In genomic region chr6:105835373-105835772, GRCh38 we compare ENCODE assay signal across 9 cellular contexts.
A peak's percentile ranks its signal among the peaks of the same experiment; 100 is the strongest.
DNase-seq lines count a peak whose midpoint lies in the region; ATAC-seq and TF ChIP-seq lines count a peak whose summit lies in the region.
"Had no signal": no experiment of that assay in that cellular context is flagged by ENCODE, and none has a peak within 500 bp of the region (broad histone marks: within the 10 kb centered on the region; RNA-seq: fewer than 3 reads in every experiment).

No MANE protein-coding gene starts in this region.

- no peak overlapping the region for H3K4me2 ChIP-seq in PC-9

- TF ChIP-seq CTCF in A673 (conservative IDR thresholded peaks at IDR 0.05; ENCODE audit: low read depth, low read length) = peak; percentile 52
- peak; percentile 61 for TF ChIP-seq CTCF in GM12864 (IDR thresholded peaks at IDR 0.05; ENCODE audit: low read depth, low read length, missing control alignments)
- TF ChIP-seq CTCF in PC-9 (conservative IDR thresholded peaks at IDR 0.05) = peak; percentile 45; the same call in 1 of the 2 replicates
- TF ChIP-seq CTCF in fibroblast of the aortic adventitia (IDR thresholded peaks at IDR 0.05; ENCODE audit: insufficient read depth, low read length) = peak; percentile 31

- H3K27ac Mint-ChIP-seq in activated CD4-positive, alpha-beta memory T cell treated with anti-CD3 and anti-CD28 coated beads for 36 hours = no peak overlapping the region

- POLR2A ChIA-PET in A673 (lab: Charles Lee; ENCODE audit: low non-redundant PET) (no interaction called here), PC-9 (lab: Charles Lee; ENCODE audit: unreplicated experiment) (no interaction called here)
- POLR2A ChIA-PET in activated CD4-positive, alpha-beta memory T cell treated with anti-CD3 and anti-CD28 coated beads for 36 hours (lab: Charles Lee) = no interaction called here

- H3K36me3 Mint-ChIP-seq in activated CD4-positive, alpha-beta memory T cell treated with anti-CD3 and anti-CD28 coated beads for 36 hours = no peaks in the 10 kb centered on the region

- H3K9me2 ChIP-seq in PC-9 (ENCODE audit: insufficient read depth) = no peaks in the 10 kb centered on the region; the same call in 1 of the 2 replicates

- H4K20me1 ChIP-seq in PC-9 (ENCODE audit: insufficient read depth) = no peaks in the 10 kb centered on the region

- H2AFZ ChIP-seq in PC-9 = no peak overlapping the region

- no peak overlapping the region for H3K4me3 ChIP-seq in A673 (ENCODE audit: low read depth, low read length, poor library complexity, severe bottlenecking)
- H3K4me3 ChIP-seq in GM12864 (ENCODE audit: low read depth, low read length) = no peak overlapping the region
- H3K4me3 ChIP-seq in PC-9 = no peak overlapping the region
- no peak overlapping the region for H3K4me3 ChIP-seq in fibroblast of the aortic adventitia (ENCODE audit: low read depth, low read length)

- H3K79me2 ChIP-seq in PC-9 (ENCODE audit: low read depth) = no peaks in the 10 kb centered on the region

- H3K4me1 ChIP-seq in A673 (ENCODE audit: insufficient read depth, low read length, poor library complexity, severe bottlenecking) (no peaks in the 10 kb centered on the region), PC-9 (replicated peaks; ENCODE audit: insufficient read depth) (peaks cover 22% of the 10 kb centered on the region)

- intact Hi-C loops in A673 (cut with micrococcal nuclease; ENCODE audit: unreplicated experiment) = no loop called here
- intact Hi-C loops in PC-9 (cut with micrococcal nuclease; ENCODE audit: unreplicated experiment) = no loop called here
- intact Hi-C loops in activated CD4-positive, alpha-beta memory T cell treated with anti-CD3 and anti-CD28 coated beads for 36 hours (cut with micrococcal nuclease) = no loop called here

- no peaks in the 10 kb centered on the region for H3K4me1 Mint-ChIP-seq in activated CD4-positive, alpha-beta memory T cell treated with anti-CD3 and anti-CD28 coated beads for 36 hours (ENCODE audit: low read depth)

- H3K9me3 Mint-ChIP-seq in activated CD4-positive, alpha-beta memory T cell treated with anti-CD3 and anti-CD28 coated beads for 36 hours = no peaks in the 10 kb centered on the region

- H3K36me3 ChIP-seq in A673 (ENCODE audit: insufficient read depth, low read length, poor library complexity, severe bottlenecking) (no peaks in the 10 kb centered on the region), PC-9 (ENCODE audit: low read depth) (no peaks in the 10 kb centered on the region)

- BruUV-seq in A673 (replicated peaks; lab: Mats Ljungman, UMichigan) = no TSS peak
- BruUV-seq in PC-9 (replicated peaks; lab: Mats Ljungman, UMichigan) = no TSS peak

- H3K27me3 ChIP-seq in A673 (replicated peaks; ENCODE audit: insufficient read depth, low read depth, low read length, poor library complexity) (no peaks in the 10 kb centered on the region), PC-9 (ENCODE audit: insufficient read depth, low read depth) (no peaks in the 10 kb centered on the region)

- CTCF ChIA-PET in A673 (lab: Charles Lee) (interaction anchor here (0.7 kb wide), 1 partner anchor 314 kb away, joined by 6 read pairs; no protein-coding TSS in a partner anchor), PC-9 (lab: Charles Lee) (interaction anchor here (0.6 kb wide), 1 partner anchor 390 kb away, joined by 3 read pairs; no protein-coding TSS in a partner anchor)
- CTCF ChIA-PET in activated CD4-positive, alpha-beta memory T cell treated with anti-CD3 and anti-CD28 coated beads for 36 hours (lab: Charles Lee) = interaction anchor here (0.6 kb wide), 1 partner anchor 11 kb away, joined by 5 read pairs; no protein-coding TSS in a partner anchor

- H3K9me3 ChIP-seq in A673 (ENCODE audit: low read depth, low read length, poor library complexity, severe bottlenecking) = no peaks in the 10 kb centered on the region
- H3K9me3 ChIP-seq in PC-9 (ENCODE audit: insufficient read depth, low read depth) = no peaks in the 10 kb centered on the region; the same call in 1 of the 2 replicates

- DNase-seq in A673 (ENCODE audit: low spot score) = peak; percentile 48
- DNase-seq in GM12864 (ENCODE audit: low read depth) = no peak
- no peak for DNase-seq in PC-9
- peak; percentile 23 for DNase-seq in fibroblast of the aortic adventitia (ENCODE audit: low read depth)
- no peak for DNase-seq in activated CD4-positive, alpha-beta memory T cell treated with anti-CD3 and anti-CD28 coated beads for 36 hours
- no peak for DNase-seq in activated naive CD4-positive, alpha-beta T cell treated with anti-CD3 and anti-CD28 coated beads, Interleukin-2, amount 50 U/mL, for 16 hours
- no peak for DNase-seq in stimulated activated CD4-positive, alpha-beta T cell treated with anti-CD3 and anti-CD28 coated beads, Interleukin-2, amount 100 ng/mL, for 48 hours
- DNase-seq: NCI-H1694 treated with DMSO at 0.1 percent for 48 hours had no signal

- ATAC-seq in GM19463 (IDR thresholded peaks at IDR 0.05; ENCODE audit: unreplicated experiment) = no peak

- H3K4me3 Mint-ChIP-seq in activated CD4-positive, alpha-beta memory T cell treated with anti-CD3 and anti-CD28 coated beads for 36 hours = no peak overlapping the region

- no peaks in the 10 kb centered on the region for H3K27me3 Mint-ChIP-seq in activated CD4-positive, alpha-beta memory T cell treated with anti-CD3 and anti-CD28 coated beads for 36 hours

- no peak overlapping the region for H3K27ac ChIP-seq in A673 (ENCODE audit: low read depth, low read length, poor library complexity, severe bottlenecking)
- no peak overlapping the region for H3K27ac ChIP-seq in PC-9

- peaks cover 15% of the 10 kb centered on the region; the same call in 1 of the 2 replicates for H3F3A ChIP-seq in PC-9 (ENCODE audit: insufficient read depth, low read depth)

Comparison
In these comparisons a context has a peak if more than half of its experiments do, and no peak if none do; other contexts are left out.
1. DNase-seq: peak in A673 (single experiment) and fibroblast of the aortic adventitia (single experiment); none in GM12864 (single experiment), PC-9 (0 of 2), activated CD4-positive, alpha-beta memory T cell treated with anti-CD3 and anti-CD28 coated beads for 36 hours (single experiment), activated naive CD4-positive, alpha-beta T cell treated with anti-CD3 and anti-CD28 coated beads, Interleukin-2, amount 50 U/mL, for 16 hours (single experiment) and stimulated activated CD4-positive, alpha-beta T cell treated with anti-CD3 and anti-CD28 coated beads, Interleukin-2, amount 100 ng/mL, for 48 hours (0 of 2).
2. Peak in every context shown above with its lines, with median percentiles within 50 percentile points of each other: CTCF ChIP-seq.